In genomic region chr12:6818246-6819006, GRCh38 we compare ENCODE assay signal across 24 cellular contexts. TPM values are rescaled to one million over a fixed set of nuclear protein-coding genes. Genes with fewer than 3 reads are reported as not detected.
A peak's percentile ranks its signal among the peaks of the same experiment; 100 is the strongest.
DNase-seq lines count a peak whose midpoint lies in the region; ATAC-seq, FAIRE-seq and TF ChIP-seq lines count a peak whose summit lies in the region.
"Had no signal": no experiment of that assay in that cellular context is flagged by ENCODE, and none has a peak within 500 bp of the region (broad histone marks: within the 10 kb centered on the region; RNA-seq: fewer than 3 reads in every experiment).

No MANE protein-coding gene starts in this region.

- H4K20me1 ChIP-seq in HepG2 (ENCODE audit: insufficient read depth, low read length) = no peaks in the 10 kb centered on the region

- no peak for TF ChIP-seq EP300 in HepG2 (IDR thresholded peaks at IDR 0.05; ENCODE audit: low read depth in 2 of 2, low read length in 2 of 2)
- TF ChIP-seq EP300 in HepG2 (CRISPR knock-in tag; IDR thresholded peaks at IDR 0.05; ENCODE audit: borderline replicate concordance) = no peak

- in situ Hi-C loops in HepG2 (cut with HindIII; ENCODE audit: extremely low pct_ligation_motif_present, low pct_unique_long_range_greater_than_20kb) = no loop called here

- no peak overlapping the region for H3K4me2 ChIP-seq in HepG2 (ENCODE audit: low read depth, low read length)

- CTCF ChIA-PET in HepG2 (lab: Yijun Ruan, JAX; ENCODE audit: low intra/inter-chr PET ratio, low total read pairs) = no interaction called here

- H3K79me2 ChIP-seq in HepG2 (ENCODE audit: insufficient read depth, low read length) = no peaks in the 10 kb centered on the region

- H3K36me3 Mint-ChIP-seq in IgD-negative memory B cell (peaks cover 2% of the 10 kb centered on the region), type B pancreatic cell (no peaks in the 10 kb centered on the region)
- H3K36me3 Mint-ChIP-seq: activated naive CD8-positive, alpha-beta T cell treated with anti-CD3 and anti-CD28 coated beads for 36 hours had no signal

- H3K9me3 Mint-ChIP-seq in IgD-negative memory B cell (peaks cover 0 to 2% (median 0%) of the 10 kb centered on the region in 3 donors), type B pancreatic cell (no peaks in the 10 kb centered on the region)
- H3K9me3 Mint-ChIP-seq: activated naive CD8-positive, alpha-beta T cell treated with anti-CD3 and anti-CD28 coated beads for 36 hours; activated T-helper 17 cell treated with anti-CD3 and anti-CD28 coated beads, Interleukin-2, amount 50 U/mL, for 72 hours; T-helper 2 cell treated with Interferon-gamma antibody and Interleukin-4, amounts not matched to agents 5 μg/mL and 100 μg/mL, for 36 hours had no signal

- H3K36me3 ChIP-seq in HepG2 (replicated peaks in 1 of 2; ENCODE audit: control insufficient read depth in 1 of 2, insufficient read depth in 2 of 2, low read length in 2 of 2) = no peaks in the 10 kb centered on the region
- H3K36me3 ChIP-seq: sigmoid colon, thyroid gland had no signal

- ATAC-seq in HepG2 (peak; percentile 32), GM21529 (IDR thresholded peaks at IDR 0.05; ENCODE audit: unreplicated experiment) (no peak)
- ATAC-seq: activated T-helper 17 cell treated with anti-CD3 and anti-CD28 coated beads, Interleukin-2, amount 50 U/mL, for 72 hours; left cardiac atrium; mucosa of descending colon had no signal

- no peak overlapping the region for H3K27ac ChIP-seq in HepG2 (ENCODE audit: extremely low read length, insufficient read depth, low read length)
- H3K27ac ChIP-seq: coronary artery, sigmoid colon, thyroid gland had no signal

- H3K4me3 Mint-ChIP-seq in IgD-negative memory B cell (peak overlapping the region in 1 of 4 donors; percentile 32), type B pancreatic cell (peak overlapping the region; percentile 61)
- H3K4me3 Mint-ChIP-seq: activated naive CD8-positive, alpha-beta T cell treated with anti-CD3 and anti-CD28 coated beads for 36 hours; activated T-helper 17 cell treated with anti-CD3 and anti-CD28 coated beads, Interleukin-2, amount 50 U/mL, for 72 hours; T-helper 2 cell treated with Interferon-gamma antibody and Interleukin-4, amounts not matched to agents 5 μg/mL and 100 μg/mL, for 36 hours had no signal

- 49% methylated on average over 9 of the region's 15 CpGs for WGBS in HepG2 (ENCODE audit: low lambda C conversion rate)

- H3K27me3 Mint-ChIP-seq in IgD-negative memory B cell (peaks cover 23% of the 10 kb centered on the region), type B pancreatic cell (peaks cover 55% of the 10 kb centered on the region)

- H3K9me3 ChIP-seq in HepG2 (ENCODE audit: low read length) = no peaks in the 10 kb centered on the region
- H3K9me3 ChIP-seq: mucosa of descending colon, sigmoid colon, thyroid gland had no signal

- peaks cover 42% of the 10 kb centered on the region for H3K4me1 ChIP-seq in HepG2 (ENCODE audit: insufficient read depth, low read length)

- TF ChIP-seq RAD21 in HepG2 (CRISPR knock-in tag; IDR thresholded peaks at IDR 0.05) = no peak

- no peak overlapping the region for H2AFZ ChIP-seq in HepG2 (ENCODE audit: low read length)

- no TSS peak for BruUV-seq in HepG2 (replicated peaks; lab: Mats Ljungman, UMichigan)

- H3K9ac ChIP-seq in HepG2 (ENCODE audit: insufficient read depth, low read depth, low read length) = no peak overlapping the region

- DNase-seq in ecto neural progenitor cell (ENCODE audit: low spot score) (peak; percentile 78), HepG2 (ENCODE audit: low spot score) (no peak), type B pancreatic cell (ENCODE audit: extremely low spot score, unreplicated experiment) (no peak), SHP77 (lab: John Stamatoyannopoulos, UW) (no peak), HuH-7 (ENCODE audit: low spot score) (no peak)
- DNase-seq: activated naive CD8-positive, alpha-beta T cell treated with anti-CD3 and anti-CD28 coated beads for 36 hours; COR-L47; hippocampal formation; left cardiac atrium; mucosa of descending colon; NCI-H146; NCI-H2227 treated with DMSO at 0.1 percent for 48 hours; NCI-H774; nucleus accumbens; sigmoid colon; stimulated activated naive CD4-positive, alpha-beta T cell treated with Interleukin-2 at 50 U/mL for 16 hours; thyroid gland had no signal

- TF ChIP-seq CTCF in HepG2 (CRISPR knock-in tag; IDR thresholded peaks at IDR 0.05) (no peak), type B pancreatic cell (conservative IDR thresholded peaks at IDR 0.05) (no peak)

- POLR2A ChIA-PET in HepG2 (lab: Yijun Ruan, JAX) = no interaction called here

- TF ChIP-seq POLR2A in HepG2 (IDR thresholded peaks at IDR 0.05; ENCODE audit: insufficient read depth in 1 of 2, low read depth in 2 of 2, low read length in 2 of 2) = no peak

- no peak for FAIRE-seq in HepG2 (lab: Jason Lieb, UNC)
- FAIRE-seq: endothelial cell of umbilical vein had no signal

- peaks cover 7 to 34% of the 10 kb centered on the region in 2 experiments; a peak in 4 of 5 replicates for H3K27me3 ChIP-seq in HepG2 (ENCODE audit: control insufficient read depth in 1 of 2, insufficient read depth in 2 of 2, low read length in 2 of 2)
- H3K27me3 ChIP-seq: sigmoid colon, thyroid gland had no signal

- H3K27ac Mint-ChIP-seq in IgD-negative memory B cell = peak overlapping the region in 2 of 3 donors; percentile 53 to 54
- no peak overlapping the region for H3K27ac Mint-ChIP-seq in type B pancreatic cell
- H3K27ac Mint-ChIP-seq: activated naive CD8-positive, alpha-beta T cell treated with anti-CD3 and anti-CD28 coated beads for 36 hours; activated T-helper 17 cell treated with anti-CD3 and anti-CD28 coated beads, Interleukin-2, amount 50 U/mL, for 72 hours; T-helper 2 cell treated with Interferon-gamma antibody and Interleukin-4, amounts not matched to agents 5 μg/mL and 100 μg/mL, for 36 hours had no signal

- intact Hi-C loops in HepG2 (cut with micrococcal nuclease; ENCODE audit: unreplicated experiment) = no loop called here

- H3K4me1 Mint-ChIP-seq in IgD-negative memory B cell = peaks cover 4 to 5% (median 5%) of the 10 kb centered on the region in 3 donors
- H3K4me1 Mint-ChIP-seq in type B pancreatic cell (ENCODE audit: unreplicated experiment) = peaks cover 47% of the 10 kb centered on the region

- no peak overlapping the region for H3K4me3 ChIP-seq in HepG2 (replicated peaks in 1 of 3; ENCODE audit: insufficient read depth in 1 of 3, low read depth in 2 of 3, low read length in 3 of 3)
- H3K4me3 ChIP-seq: coronary artery, mucosa of descending colon, sigmoid colon, thyroid gland had no signal

RNA-seq across cellular contexts. Expression of gene GPR162, which starts 3.2 kb away (rescaled TPM):
- not detected for polyA plus RNA-seq in IgD-negative memory B cell
- total RNA-seq in HepG2 (2016; rRNA removed; fragmentation: Illumina TruSeq; extraction: Trizol) = not detected in 2 replicates
- total RNA-seq in HepG2 (2016; cell fraction: cytosol; rRNA removed; fragmentation: Illumina TruSeq; extraction: Trizol; ENCODE audit: low read depth) = not detected in 2 replicates
- total RNA-seq in HepG2 (2016; cell fraction: insoluble cytoplasmic fraction; rRNA removed; fragmentation: Illumina TruSeq; extraction: Trizol) = not detected in 2 replicates
- total RNA-seq in HepG2 (2016; cell fraction: membrane; rRNA removed; fragmentation: Illumina TruSeq; extraction: Trizol) = not detected in 2 replicates
- not detected in 2 replicates for total RNA-seq in HepG2 (2016; cell fraction: nucleus; rRNA removed; fragmentation: Illumina TruSeq; extraction: Trizol)
- polyA plus RNA-seq in HepG2 (2011; rRNA removed) = 0.08 and 0.10 TPM in 2 replicates
- 0.05 and 0.08 TPM in 2 replicates for polyA plus RNA-seq in HepG2 (2011; cell fraction: cytosol; rRNA removed)
- 0.34 and 0.66 TPM in 2 replicates for polyA plus RNA-seq in HepG2 (2011; cell fraction: nucleus; rRNA removed)
- 0.51 and 0.78 TPM in 2 replicates for polyA plus RNA-seq in HepG2 (2012)
- polyA plus RNA-seq in HepG2 (2016; cell fraction: cytosol; fragmentation: Illumina TruSeq; extraction: Trizol; ENCODE audit: low read depth) = not detected in 2 replicates
- not detected in 2 replicates for polyA plus RNA-seq in HepG2 (2016; cell fraction: insoluble cytoplasmic fraction; fragmentation: Illumina TruSeq; extraction: Trizol; ENCODE audit: low read depth)
- polyA plus RNA-seq in HepG2 (2016; cell fraction: membrane; fragmentation: Illumina TruSeq; extraction: Trizol; ENCODE audit: low read depth) = not detected in 2 replicates
- polyA plus RNA-seq in HepG2 (2016; cell fraction: nucleus; fragmentation: Illumina TruSeq; extraction: Trizol; ENCODE audit: insufficient read depth, low read depth) = not detected in 2 replicates
- not detected in 2 replicates for polyA minus RNA-seq in HepG2 (2011; rRNA and poly(A)+ RNA removed; ENCODE audit: low replicate concordance)
- polyA minus RNA-seq in HepG2 (2011; cell fraction: cytosol; rRNA and poly(A)+ RNA removed) = not detected in 2 replicates
- not detected in 2 replicates for polyA minus RNA-seq in HepG2 (2011; cell fraction: nucleus; rRNA and poly(A)+ RNA removed)
- total RNA-seq in type B pancreatic cell (ENCODE audit: low replicate concordance) = 5.4 and 17.8 TPM in 2 replicates

RNA-seq across cellular contexts. Expression of gene P3H3, which starts 9.8 kb away (rescaled TPM):
- polyA plus RNA-seq in IgD-negative memory B cell (not detected), HepG2 (2011; rRNA removed) (20.1 and 21.1 TPM in 2 replicates)
- total RNA-seq in HepG2 (2016; rRNA removed; fragmentation: Illumina TruSeq; extraction: Trizol) (7.9 and 20.5 TPM in 2 replicates), type B pancreatic cell (ENCODE audit: low replicate concordance) (40.7 and 66.0 TPM in 2 replicates)
- total RNA-seq in HepG2 (2016; cell fraction: cytosol; rRNA removed; fragmentation: Illumina TruSeq; extraction: Trizol; ENCODE audit: low read depth) = 14.4 and 19.9 TPM in 2 replicates
- total RNA-seq in HepG2 (2016; cell fraction: insoluble cytoplasmic fraction; rRNA removed; fragmentation: Illumina TruSeq; extraction: Trizol) = 6.3 and 20.7 TPM in 2 replicates
- 5.4 and 5.7 TPM in 2 replicates for total RNA-seq in HepG2 (2016; cell fraction: membrane; rRNA removed; fragmentation: Illumina TruSeq; extraction: Trizol)
- 23.7 and 28.0 TPM in 2 replicates for total RNA-seq in HepG2 (2016; cell fraction: nucleus; rRNA removed; fragmentation: Illumina TruSeq; extraction: Trizol)
- polyA plus RNA-seq in HepG2 (2011; cell fraction: cytosol; rRNA removed) = 12.3 and 21.8 TPM in 2 replicates
- polyA plus RNA-seq in HepG2 (2011; cell fraction: nucleus; rRNA removed) = 72.0 and 79.4 TPM in 2 replicates
- 20.2 and 27.2 TPM in 2 replicates for polyA plus RNA-seq in HepG2 (2012)
- 1.8 and 2.1 TPM in 2 replicates for polyA plus RNA-seq in HepG2 (2016; cell fraction: cytosol; fragmentation: Illumina TruSeq; extraction: Trizol; ENCODE audit: low read depth)
- polyA plus RNA-seq in HepG2 (2016; cell fraction: insoluble cytoplasmic fraction; fragmentation: Illumina TruSeq; extraction: Trizol; ENCODE audit: low read depth) = 8.0 and 10.2 TPM in 2 replicates
- polyA plus RNA-seq in HepG2 (2016; cell fraction: membrane; fragmentation: Illumina TruSeq; extraction: Trizol; ENCODE audit: low read depth) = 3.0 and 3.3 TPM in 2 replicates
- polyA plus RNA-seq in HepG2 (2016; cell fraction: nucleus; fragmentation: Illumina TruSeq; extraction: Trizol; ENCODE audit: insufficient read depth, low read depth) = 52.6 and 56.5 TPM in 2 replicates
- polyA minus RNA-seq in HepG2 (2011; rRNA and poly(A)+ RNA removed; ENCODE audit: low replicate concordance) = 0.12 and 24.7 TPM in 2 replicates
- 10.2 and 13.7 TPM in 2 replicates for polyA minus RNA-seq in HepG2 (2011; cell fraction: cytosol; rRNA and poly(A)+ RNA removed)
- polyA minus RNA-seq in HepG2 (2011; cell fraction: nucleus; rRNA and poly(A)+ RNA removed) = 19.1 and 20.3 TPM in 2 replicates

RNA-seq across cellular contexts. Expression of gene GNB3, which starts 22.3 kb away (rescaled TPM):
- polyA plus RNA-seq in IgD-negative memory B cell (not detected), HepG2 (2011; rRNA removed) (3.6 and 3.8 TPM in 2 replicates)
- total RNA-seq in HepG2 (2016; rRNA removed; fragmentation: Illumina TruSeq; extraction: Trizol) (0.17 and 1.3 TPM in 2 replicates), type B pancreatic cell (ENCODE audit: low replicate concordance) (6.3 and 25.2 TPM in 2 replicates)
- 0.26 and 0.30 TPM in 2 replicates for total RNA-seq in HepG2 (2016; cell fraction: cytosol; rRNA removed; fragmentation: Illumina TruSeq; extraction: Trizol; ENCODE audit: low read depth)
- 0.15 and 0.84 TPM in 2 replicates for total RNA-seq in HepG2 (2016; cell fraction: insoluble cytoplasmic fraction; rRNA removed; fragmentation: Illumina TruSeq; extraction: Trizol)
- total RNA-seq in HepG2 (2016; cell fraction: membrane; rRNA removed; fragmentation: Illumina TruSeq; extraction: Trizol) = 0.14 and 0.46 TPM in 2 replicates
- total RNA-seq in HepG2 (2016; cell fraction: nucleus; rRNA removed; fragmentation: Illumina TruSeq; extraction: Trizol) = 0.84 and 2.6 TPM in 2 replicates
- polyA plus RNA-seq in HepG2 (2011; cell fraction: cytosol; rRNA removed) = 0.58 and 1.0 TPM in 2 replicates
- 31.0 and 48.1 TPM in 2 replicates for polyA plus RNA-seq in HepG2 (2011; cell fraction: nucleus; rRNA removed)
- polyA plus RNA-seq in HepG2 (2012) = 1.9 and 2.1 TPM in 2 replicates
- 0.17 and 0.24 TPM in 2 replicates for polyA plus RNA-seq in HepG2 (2016; cell fraction: cytosol; fragmentation: Illumina TruSeq; extraction: Trizol; ENCODE audit: low read depth)
- 0.56 and 0.57 TPM in 2 replicates for polyA plus RNA-seq in HepG2 (2016; cell fraction: insoluble cytoplasmic fraction; fragmentation: Illumina TruSeq; extraction: Trizol; ENCODE audit: low read depth)
- 0.18 and 0.34 TPM in 2 replicates for polyA plus RNA-seq in HepG2 (2016; cell fraction: membrane; fragmentation: Illumina TruSeq; extraction: Trizol; ENCODE audit: low read depth)
- polyA plus RNA-seq in HepG2 (2016; cell fraction: nucleus; fragmentation: Illumina TruSeq; extraction: Trizol; ENCODE audit: insufficient read depth, low read depth) = 9.0 and 13.6 TPM in 2 replicates
- 0.07 and 2.9 TPM in 2 replicates for polyA minus RNA-seq in HepG2 (2011; rRNA and poly(A)+ RNA removed; ENCODE audit: low replicate concordance)
- polyA minus RNA-seq in HepG2 (2011; cell fraction: cytosol; rRNA and poly(A)+ RNA removed) = not detected in 2 replicates
- 8.1 and 8.2 TPM in 2 replicates for polyA minus RNA-seq in HepG2 (2011; cell fraction: nucleus; rRNA and poly(A)+ RNA removed)

RNA-seq across cellular contexts. Expression of gene CD4, which starts 29.1 kb away (rescaled TPM):
- 6.6 TPM for polyA plus RNA-seq in IgD-negative memory B cell
- 0.07 and 0.27 TPM in 2 replicates for total RNA-seq in HepG2 (2016; rRNA removed; fragmentation: Illumina TruSeq; extraction: Trizol)
- total RNA-seq in HepG2 (2016; cell fraction: cytosol; rRNA removed; fragmentation: Illumina TruSeq; extraction: Trizol; ENCODE audit: low read depth) = not detected in 2 replicates
- 0.15 TPM in 1 of 2 replicates, not detected in the other for total RNA-seq in HepG2 (2016; cell fraction: insoluble cytoplasmic fraction; rRNA removed; fragmentation: Illumina TruSeq; extraction: Trizol)
- 0.10 TPM in 1 of 2 replicates, not detected in the other for total RNA-seq in HepG2 (2016; cell fraction: membrane; rRNA removed; fragmentation: Illumina TruSeq; extraction: Trizol)
- total RNA-seq in HepG2 (2016; cell fraction: nucleus; rRNA removed; fragmentation: Illumina TruSeq; extraction: Trizol) = 0.28 and 0.41 TPM in 2 replicates
- 0.68 and 0.95 TPM in 2 replicates for polyA plus RNA-seq in HepG2 (2011; rRNA removed)
- polyA plus RNA-seq in HepG2 (2011; cell fraction: cytosol; rRNA removed) = 0.54 and 0.87 TPM in 2 replicates
- 0.55 and 0.64 TPM in 2 replicates for polyA plus RNA-seq in HepG2 (2011; cell fraction: nucleus; rRNA removed)
- polyA plus RNA-seq in HepG2 (2012) = 1.5 and 2.7 TPM in 2 replicates
- polyA plus RNA-seq in HepG2 (2016; cell fraction: cytosol; fragmentation: Illumina TruSeq; extraction: Trizol; ENCODE audit: low read depth) = 0.06 and 0.14 TPM in 2 replicates
- polyA plus RNA-seq in HepG2 (2016; cell fraction: insoluble cytoplasmic fraction; fragmentation: Illumina TruSeq; extraction: Trizol; ENCODE audit: low read depth) = 0.16 and 0.24 TPM in 2 replicates
- not detected in 2 replicates for polyA plus RNA-seq in HepG2 (2016; cell fraction: membrane; fragmentation: Illumina TruSeq; extraction: Trizol; ENCODE audit: low read depth)
- 0.52 and 0.68 TPM in 2 replicates for polyA plus RNA-seq in HepG2 (2016; cell fraction: nucleus; fragmentation: Illumina TruSeq; extraction: Trizol; ENCODE audit: insufficient read depth, low read depth)
- polyA minus RNA-seq in HepG2 (2011; rRNA and poly(A)+ RNA removed; ENCODE audit: low replicate concordance) = 2.6 TPM in 1 of 2 replicates, not detected in the other
- polyA minus RNA-seq in HepG2 (2011; cell fraction: cytosol; rRNA and poly(A)+ RNA removed) = 0.20 and 0.70 TPM in 2 replicates
- polyA minus RNA-seq in HepG2 (2011; cell fraction: nucleus; rRNA and poly(A)+ RNA removed) = 0.39 and 0.87 TPM in 2 replicates
- 0.64 and 0.65 TPM in 2 replicates for total RNA-seq in type B pancreatic cell (ENCODE audit: low replicate concordance)
- total RNA-seq: endothelial cell of umbilical vein, M059J had no signal
- polyA plus RNA-seq: endothelial cell of umbilical vein had no signal

RNA-seq across cellular contexts. Expression of gene CDCA3, which starts 32.7 kb away (rescaled TPM):
- polyA plus RNA-seq in IgD-negative memory B cell (0.60 TPM), HepG2 (2011; rRNA removed) (21.8 and 32.7 TPM in 2 replicates)
- total RNA-seq in HepG2 (2016; rRNA removed; fragmentation: Illumina TruSeq; extraction: Trizol) (51.9 and 56.5 TPM in 2 replicates), type B pancreatic cell (ENCODE audit: low replicate concordance) (31.7 and 33.5 TPM in 2 replicates)
- total RNA-seq in HepG2 (2016; cell fraction: cytosol; rRNA removed; fragmentation: Illumina TruSeq; extraction: Trizol; ENCODE audit: low read depth) = 18.2 and 19.1 TPM in 2 replicates
- 50.0 and 55.6 TPM in 2 replicates for total RNA-seq in HepG2 (2016; cell fraction: insoluble cytoplasmic fraction; rRNA removed; fragmentation: Illumina TruSeq; extraction: Trizol)
- total RNA-seq in HepG2 (2016; cell fraction: membrane; rRNA removed; fragmentation: Illumina TruSeq; extraction: Trizol) = 20.4 and 21.6 TPM in 2 replicates
- 31.7 and 43.0 TPM in 2 replicates for total RNA-seq in HepG2 (2016; cell fraction: nucleus; rRNA removed; fragmentation: Illumina TruSeq; extraction: Trizol)
- 13.5 and 33.7 TPM in 2 replicates for polyA plus RNA-seq in HepG2 (2011; cell fraction: cytosol; rRNA removed)
- polyA plus RNA-seq in HepG2 (2011; cell fraction: nucleus; rRNA removed) = 64.2 and 90.2 TPM in 2 replicates
- 11.7 and 21.3 TPM in 2 replicates for polyA plus RNA-seq in HepG2 (2012)
- polyA plus RNA-seq in HepG2 (2016; cell fraction: cytosol; fragmentation: Illumina TruSeq; extraction: Trizol; ENCODE audit: low read depth) = 16.4 and 16.7 TPM in 2 replicates
- 57.9 and 60.0 TPM in 2 replicates for polyA plus RNA-seq in HepG2 (2016; cell fraction: insoluble cytoplasmic fraction; fragmentation: Illumina TruSeq; extraction: Trizol; ENCODE audit: low read depth)
- 15.5 and 16.6 TPM in 2 replicates for polyA plus RNA-seq in HepG2 (2016; cell fraction: membrane; fragmentation: Illumina TruSeq; extraction: Trizol; ENCODE audit: low read depth)
- 101 and 114 TPM in 2 replicates for polyA plus RNA-seq in HepG2 (2016; cell fraction: nucleus; fragmentation: Illumina TruSeq; extraction: Trizol; ENCODE audit: insufficient read depth, low read depth)
- polyA minus RNA-seq in HepG2 (2011; rRNA and poly(A)+ RNA removed; ENCODE audit: low replicate concordance) = 37.9 and 93.4 TPM in 2 replicates
- 13.8 and 22.5 TPM in 2 replicates for polyA minus RNA-seq in HepG2 (2011; cell fraction: cytosol; rRNA and poly(A)+ RNA removed)
- 19.8 and 31.5 TPM in 2 replicates for polyA minus RNA-seq in HepG2 (2011; cell fraction: nucleus; rRNA and poly(A)+ RNA removed)
